1 cellular context compared by ENCODE assay signal in genomic region chr7:77525231-77525630, GRCh38.
TF ChIP-seq lines count a peak whose summit lies in the region.

No MANE protein-coding gene starts in this region.

TF ChIP-seq in K562, 482 proteins besides CTCF, POLR2A, EP300 and RAD21 (continued from another document):
- TF ChIP-seq KDM4B (IDR thresholded peaks at IDR 0.05; ENCODE audit: borderline replicate concordance in 2 of 2, low read depth in 1 of 2), result no peak
- no peak for TF ChIP-seq KAT2B (IDR thresholded peaks at IDR 0.05; ENCODE audit: low read depth, low read length)
